In the genomic region with DNA sequence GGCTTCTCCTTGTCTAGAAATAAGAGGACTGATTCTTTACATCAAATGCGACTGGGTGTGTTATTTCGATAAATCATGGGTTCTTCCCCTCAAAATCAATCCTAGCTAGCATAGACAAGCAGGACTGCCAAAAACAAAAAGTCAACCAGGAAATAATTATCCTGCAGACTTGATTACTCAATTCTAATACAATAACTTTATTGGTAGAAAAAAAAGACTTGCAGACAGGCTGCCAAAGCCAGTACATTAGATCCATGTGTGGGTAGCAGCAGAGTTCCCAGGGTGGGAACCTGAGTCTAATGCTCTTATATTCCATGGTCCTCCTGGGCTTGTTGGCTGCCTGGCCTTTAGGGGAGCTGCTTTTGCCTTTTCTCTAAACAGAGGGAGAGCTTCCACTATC, we compare ENCODE assay signal across 18 cellular contexts.
"Had no signal": no experiment of that assay in that cellular context is flagged by ENCODE, and none has a peak within 500 bp of the region (broad histone marks: within the 10 kb centered on the region; RNA-seq: fewer than 3 reads in every experiment).

No MANE protein-coding gene starts in this region.

- H3K36me3 ChIP-seq: cardiac muscle cell, heart right ventricle, left lung, ovary, SJSA1, tibial artery had no signal

- H3K4me3 Mint-ChIP-seq: activated naive CD8-positive, alpha-beta T cell; activated T-helper 1 cell treated with anti-CD3 and anti-CD28 coated beads, Interleukin-12 subunit alpha, Interleukin-12 subunit beta, Interleukin-2, Interleukin-4 antibody, amounts not matched to agents 30 ng/mL and 10 ng/mL and 1 ng/mL, durations not matched to agents 14 hours and 24 hours and 36 hours; endodermal cell; memory B cell; stimulated activated naive B cell treated with anti-CD40 and anti-IgM and Interleukin-4, amounts not matched to agents 10 μg/mL and 1 μg/mL and 100 μg/mL, for 72 hours had no signal

- H3K9me3 Mint-ChIP-seq: activated T-helper 1 cell treated with anti-CD3 and anti-CD28 coated beads, Interleukin-12 subunit alpha, Interleukin-12 subunit beta, Interleukin-2, Interleukin-4 antibody, amounts not matched to agents 30 ng/mL and 10 ng/mL and 1 ng/mL, durations not matched to agents 14 hours and 24 hours and 36 hours; endodermal cell; memory B cell; stimulated activated naive B cell treated with anti-CD40 and anti-IgM and Interleukin-4, amounts not matched to agents 10 μg/mL and 1 μg/mL and 100 μg/mL, for 72 hours had no signal

- DNase-seq: activated CD4-positive, alpha-beta T cell treated with anti-CD3 and anti-CD28 coated beads, Interleukin-2, amount 50 U/mL, for 1 hour; activated CD4-positive, CD25-positive, alpha-beta regulatory T cell treated with anti-CD3 and anti-CD28 coated beads, Interleukin-2, amount 50 U/mL, for 72 hours; activated gamma-delta T cell treated with Interleukin-2 at 50 U/mL for 16 hours; dermis blood vessel endothelial cell; endodermal cell; heart right ventricle; left lung; ovary; stimulated activated naive B cell treated with anti-CD40 and anti-IgM and Interleukin-4, amounts not matched to agents 10 μg/mL and 1 μg/mL and 100 μg/mL, for 72 hours; T-helper 2 cell; tibial artery had no signal

- H3K4me1 Mint-ChIP-seq: memory B cell had no signal

- H3K27me3 ChIP-seq: cardiac muscle cell, ovary, SJSA1, tibial artery had no signal

- H3K27ac ChIP-seq: cardiac muscle cell, left lung, SJSA1, VCaP had no signal

- H3K9me3 ChIP-seq: heart right ventricle, left lung, ovary, SJSA1, tibial artery had no signal

- ATAC-seq: heart right ventricle, left lung, sciatic nerve had no signal

- H3K36me3 Mint-ChIP-seq: activated naive CD8-positive, alpha-beta T cell; memory B cell; stimulated activated naive B cell treated with anti-CD40 and anti-IgM and Interleukin-4, amounts not matched to agents 10 μg/mL and 1 μg/mL and 100 μg/mL, for 72 hours had no signal

- H3K27ac Mint-ChIP-seq: activated naive CD8-positive, alpha-beta T cell; activated T-helper 1 cell treated with anti-CD3 and anti-CD28 coated beads, Interleukin-12 subunit alpha, Interleukin-12 subunit beta, Interleukin-2, Interleukin-4 antibody, amounts not matched to agents 30 ng/mL and 10 ng/mL and 1 ng/mL, durations not matched to agents 14 hours and 24 hours and 36 hours; endodermal cell; memory B cell; stimulated activated naive B cell treated with anti-CD40 and anti-IgM and Interleukin-4, amounts not matched to agents 10 μg/mL and 1 μg/mL and 100 μg/mL, for 72 hours had no signal

- H3K4me3 ChIP-seq: cardiac muscle cell, left lung, SJSA1 had no signal
